1 cellular context compared by ENCODE assay signal in genomic region chr14:44820230-44820964, GRCh38.
TF ChIP-seq lines count a peak whose summit lies in the region.

No MANE protein-coding gene starts in this region.

TF ChIP-seq in H1, 55 proteins besides CTCF, POLR2A, EP300 and RAD21 (continued from another document):
- TF ChIP-seq CHD7 (IDR thresholded peaks at IDR 0.05; ENCODE audit: insufficient replicate concordance, low read length) (no peak), YY1 (IDR thresholded peaks at IDR 0.05; ENCODE audit: low read depth, low read length) (peak; percentile 80)
